Comparison of ENCODE assay signal across 1 cellular context in genomic region chr9:122900791-122901190, GRCh38.
A peak's percentile ranks its signal among the peaks of the same experiment; 100 is the strongest.
TF ChIP-seq lines count a peak whose summit lies in the region.

No MANE protein-coding gene starts in this region.

TF ChIP-seq in endothelial cell of umbilical vein, 7 proteins besides CTCF, POLR2A, EP300 and RAD21 (continued from another document):
- TF ChIP-seq FOS (IDR thresholded peaks at IDR 0.05; ENCODE audit: borderline replicate concordance, insufficient read depth, low read length) = peak; percentile 7
TF ChIP-seq in endothelial cell of umbilical vein: peak in this region for 1.
